20 cellular contexts compared by ENCODE assay signal in genomic region chr13:66875264-66875663, GRCh38.
DNase-seq lines count a peak whose midpoint lies in the region; ATAC-seq and TF ChIP-seq lines count a peak whose summit lies in the region.
"Had no signal": no experiment of that assay in that cellular context is flagged by ENCODE, and none has a peak within 500 bp of the region (broad histone marks: within the 10 kb centered on the region; RNA-seq: fewer than 3 reads in every experiment).

No MANE protein-coding gene starts in this region.

- H3K4me1 Mint-ChIP-seq in neural crest cell, result peaks cover 19% of the 10 kb centered on the region
- H3K4me1 Mint-ChIP-seq: CD4-positive, alpha-beta memory T cell had no signal

- TF ChIP-seq CTCF in HEK293 (tag by site-specific recombination; IDR thresholded peaks at IDR 0.05), result no peak
- TF ChIP-seq CTCF in neural crest cell (conservative IDR thresholded peaks at IDR 0.05), result no peak

- no peaks in the 10 kb centered on the region for H3K36me3 ChIP-seq in HEK293 (ENCODE audit: control insufficient read depth in 2 of 2, insufficient read depth in 1 of 2, low read length in 2 of 2)
- H3K36me3 ChIP-seq: BLaER1 had no signal

- DNase-seq in NCI-H146 (lab: John Stamatoyannopoulos, UW) (peak; percentile 62), NCI-H69 (lab: John Stamatoyannopoulos, UW) (peak; percentile 96), neural crest cell (ENCODE audit: low read depth, low spot score) (no peak), HUDEP-2 (lab: John Stamatoyannopoulos, UW; ENCODE audit: unreplicated experiment in 76 of 76) (no peak)
- DNase-seq: Calu3; CD4-positive, alpha-beta memory T cell; DMS79; GOT3; KBM-7; NCI-H1436; NCI-H2107; NCI-H524; SW 1271 had no signal

- peak overlapping the region; percentile 50 for H3K27ac Mint-ChIP-seq in neural crest cell (ENCODE audit: unreplicated experiment)
- H3K27ac Mint-ChIP-seq: CD4-positive, alpha-beta memory T cell had no signal

- peaks cover 17% of the 10 kb centered on the region for H3K9me3 Mint-ChIP-seq in neural crest cell

- no peak overlapping the region for H3K4me3 Mint-ChIP-seq in neural crest cell
- H3K4me3 Mint-ChIP-seq: CD4-positive, alpha-beta memory T cell had no signal

- H3K27ac ChIP-seq in HEK293 (ENCODE audit: extremely low read depth, low read depth, low read length), result no peak overlapping the region
- H3K27ac ChIP-seq: BLaER1 had no signal

- POLR2A ChIA-PET in HEK293 (lab: Yijun Ruan, JAX), result no interaction called here

- ATAC-seq in HG03159 (IDR thresholded peaks at IDR 0.05; ENCODE audit: unreplicated experiment) (no peak), HG03342 (IDR thresholded peaks at IDR 0.05; ENCODE audit: unreplicated experiment) (no peak)
- ATAC-seq: HCT116, HepG2, Right ventricle myocardium inferior had no signal

- H3K4me1 ChIP-seq in HEK293 (ENCODE audit: control insufficient read depth, insufficient read depth, low read length), result no peaks in the 10 kb centered on the region

- CTCF ChIA-PET in HEK293 (lab: Yijun Ruan, JAX), result no interaction called here

- peaks cover 7% of the 10 kb centered on the region for H3K36me3 Mint-ChIP-seq in neural crest cell (ENCODE audit: low read depth)
- H3K36me3 Mint-ChIP-seq: CD4-positive, alpha-beta memory T cell had no signal

- H3K27me3 Mint-ChIP-seq in neural crest cell (ENCODE audit: low read depth), result no peaks in the 10 kb centered on the region
- H3K27me3 Mint-ChIP-seq: CD4-positive, alpha-beta memory T cell had no signal

- no peaks in the 10 kb centered on the region for H3K9me3 ChIP-seq in HEK293 (ENCODE audit: control insufficient read depth, insufficient read depth, low read depth, low read length)

- H3K4me3 ChIP-seq in HEK293 (ENCODE audit: low read depth, low read length), result no peak overlapping the region
- H3K4me3 ChIP-seq: BLaER1 had no signal

TF ChIP-seq in HEK293, 187 proteins besides CTCF, POLR2A, EP300 and RAD21:
- no peak for TF ChIP-seq ZNF561 (tag by site-specific recombination; IDR thresholded peaks at IDR 0.05; ENCODE audit: borderline replicate concordance)
- peak; percentile 37 for TF ChIP-seq ZIC2 (tag by site-specific recombination; IDR thresholded peaks at IDR 0.05)
- 0 out of 2 replicates have a peak, but pooled peaks have one; percentile 48 for TF ChIP-seq TCF7L2 (IDR thresholded peaks at IDR 0.05; ENCODE audit: borderline replicate concordance, low read depth, low read length)
- no peak for TF ChIP-seq ZNF16 (tag by site-specific recombination; IDR thresholded peaks at IDR 0.05; ENCODE audit: low read depth)
- 0 out of 2 replicates have a peak, but pooled peaks have one; percentile 28 for TF ChIP-seq ELK4 (IDR thresholded peaks at IDR 0.05; ENCODE audit: borderline replicate concordance, low read depth, low read length)
- TF ChIP-seq, protein P1, sequence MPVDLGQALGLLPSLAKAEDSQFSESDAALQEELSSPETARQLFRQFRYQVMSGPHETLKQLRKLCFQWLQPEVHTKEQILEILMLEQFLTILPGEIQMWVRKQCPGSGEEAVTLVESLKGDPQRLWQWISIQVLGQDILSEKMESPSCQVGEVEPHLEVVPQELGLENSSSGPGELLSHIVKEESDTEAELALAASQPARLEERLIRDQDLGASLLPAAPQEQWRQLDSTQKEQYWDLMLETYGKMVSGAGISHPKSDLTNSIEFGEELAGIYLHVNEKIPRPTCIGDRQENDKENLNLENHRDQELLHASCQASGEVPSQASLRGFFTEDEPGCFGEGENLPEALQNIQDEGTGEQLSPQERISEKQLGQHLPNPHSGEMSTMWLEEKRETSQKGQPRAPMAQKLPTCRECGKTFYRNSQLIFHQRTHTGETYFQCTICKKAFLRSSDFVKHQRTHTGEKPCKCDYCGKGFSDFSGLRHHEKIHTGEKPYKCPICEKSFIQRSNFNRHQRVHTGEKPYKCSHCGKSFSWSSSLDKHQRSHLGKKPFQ (tag by site-specific recombination; IDR thresholded peaks at IDR 0.05), result no peak
- TF ChIP-seq ZNF404 (tag by site-specific recombination; IDR thresholded peaks at IDR 0.05), result no peak
- no peak for TF ChIP-seq PRDM2 (tag by site-specific recombination; IDR thresholded peaks at IDR 0.05; ENCODE audit: borderline replicate concordance)
- peak; percentile 85 for TF ChIP-seq TRIM28 (IDR thresholded peaks at IDR 0.05; ENCODE audit: borderline replicate concordance, low read length)
- no peak for TF ChIP-seq ZSCAN23 (tag by site-specific recombination; IDR thresholded peaks at IDR 0.05)
- TF ChIP-seq BCL6B (tag by site-specific recombination; IDR thresholded peaks at IDR 0.05), result no peak
- TF ChIP-seq ZNF146 (tag by site-specific recombination; IDR thresholded peaks at IDR 0.05), result no peak
- no peak for TF ChIP-seq ZNF214 (tag by site-specific recombination; IDR thresholded peaks at IDR 0.05; ENCODE audit: borderline replicate concordance)
- no peak for TF ChIP-seq KLF1 (tag by site-specific recombination; IDR thresholded peaks at IDR 0.05)
- TF ChIP-seq AEBP2 (tag by site-specific recombination; IDR thresholded peaks at IDR 0.05; ENCODE audit: borderline replicate concordance), result no peak
- no peak for TF ChIP-seq BCL11A (tag by site-specific recombination; IDR thresholded peaks at IDR 0.05; ENCODE audit: low read depth)

Comparison
In these comparisons a context has a peak if more than half of its experiments do, and no peak if none do; other contexts are left out.
1. DNase-seq: peak in NCI-H146 (single experiment) and NCI-H69 (single experiment); none in neural crest cell (single experiment) and HUDEP-2 (0 of 76).